In genomic region chr6:470051-470900, GRCh38 we compare ENCODE assay signal across 24 cellular contexts.
A peak's percentile ranks its signal among the peaks of the same experiment; 100 is the strongest.
DNase-seq lines count a peak whose midpoint lies in the region; ATAC-seq, FAIRE-seq and TF ChIP-seq lines count a peak whose summit lies in the region.
"Had no signal": no experiment of that assay in that cellular context is flagged by ENCODE, and none has a peak within 500 bp of the region (broad histone marks: within the 10 kb centered on the region; RNA-seq: fewer than 3 reads in every experiment).

No MANE protein-coding gene starts in this region.

- WGBS in IMR-90 (ENCODE audit: extremely low coverage in 2 of 2, insufficient read length in 1 of 2), 2 experiments, result 80% methylated on average over 13 of the region's 25 CpGs; no CpG with 5 or more reads in 1 of the 2 experiments
- WGBS in suprapubic skin, result 88% methylated on average over 24 of the region's 25 CpGs

- H3K4me1 Mint-ChIP-seq in activated CD8-positive, alpha-beta memory T cell treated with anti-CD3 and anti-CD28 coated beads, Interleukin-2, amount 10 ng/mL, durations not matched to agents 7 days and 5 days, result peaks cover 44% of the 10 kb centered on the region
- peaks cover 20 to 29% (median 24%) of the 10 kb centered on the region in 3 donors for H3K4me1 Mint-ChIP-seq in CD8-positive, alpha-beta memory T cell
- H3K4me1 Mint-ChIP-seq in nephron progenitor cell, result peaks cover 17% of the 10 kb centered on the region

- no peak overlapping the region for H2AK5ac ChIP-seq in IMR-90 (ENCODE audit: low read depth, low read length)

- H3K4me3 ChIP-seq in IMR-90 (ENCODE audit: insufficient read depth, low read depth, low read length), result no peak overlapping the region
- no peak overlapping the region for H3K4me3 ChIP-seq in kidney (ENCODE audit: low read length in 2 of 2)
- no peak overlapping the region for H3K4me3 ChIP-seq in suprapubic skin
- H3K4me3 ChIP-seq in CD8-positive, alpha-beta memory T cell (ENCODE audit: low read length), result no peak overlapping the region
- H3K4me3 ChIP-seq: mucosa of descending colon, SK-N-MC, uterus had no signal

- POLR2A ChIA-PET in IMR-90 (lab: Charles Lee; ENCODE audit: unreplicated experiment), result no interaction called here
- POLR2A ChIA-PET in CD8-positive, alpha-beta memory T cell (lab: Charles Lee), result no interaction called here

- dilution Hi-C loops in IMR-90 (cut with HindIII; ENCODE audit: low sequenced_read_pairs, unreplicated experiment), result no loop called here

- H4K5ac ChIP-seq in IMR-90 (ENCODE audit: low read depth, low read length), result no peak overlapping the region

- CTCF ChIA-PET in activated CD8-positive, alpha-beta memory T cell treated with anti-CD3 and anti-CD28 coated beads, Interleukin-2, amount 10 ng/mL, durations not matched to agents 7 days and 5 days (lab: Charles Lee), result no interaction called here
- CTCF ChIA-PET in IMR-90 (lab: Yijun Ruan, JAX), result no interaction called here
- CTCF ChIA-PET in CD8-positive, alpha-beta memory T cell (lab: Charles Lee), result no interaction called here

- no peak overlapping the region for H2BK120ac ChIP-seq in IMR-90 (ENCODE audit: low read depth, low read length)

- no TSS peak for BruUV-seq in IMR-90 (replicated peaks; lab: Mats Ljungman, UMichigan)

- H3K23ac ChIP-seq in IMR-90 (ENCODE audit: low read depth, low read length), result no peak overlapping the region

- DNase-seq in activated CD8-positive, alpha-beta memory T cell treated with anti-CD3 and anti-CD28 coated beads for 24 hours, result peak; percentile 50
- DNase-seq in activated CD8-positive, alpha-beta memory T cell treated with anti-CD3 and anti-CD28 coated beads, Interleukin-2, amount 10 ng/mL, durations not matched to agents 7 days and 5 days, result no peak
- DNase-seq in IMR-90, result no peak
- DNase-seq in kidney, result peak; percentile 42
- no peak for DNase-seq in suprapubic skin (ENCODE audit: low spot score in 2 of 2)
- DNase-seq in CD8-positive, alpha-beta memory T cell, result no peak
- DNase-seq in nephron progenitor cell, result no peak
- DNase-seq: activated naive CD4-positive, alpha-beta T cell treated with anti-CD3 and anti-CD28 coated beads, Interleukin-2, amount 50 U/mL, for 16 hours; COR-L47; KG1; left colon; mucosa of descending colon; NCI-H1105 treated with DMSO at 0.1 percent for 48 hours; NCI-H82; stimulated activated CD4-positive, alpha-beta T cell treated with anti-CD3 and anti-CD28 coated beads, Interleukin-1b, Interleukin-23, amount 100 ng/mL, for 48 hours; uterus had no signal

- no peak overlapping the region for H2BK15ac ChIP-seq in IMR-90 (ENCODE audit: low read depth, low read length)

- H2AK9ac ChIP-seq in IMR-90 (replicated peaks; ENCODE audit: low read depth, low read length, poor library complexity), result no peak overlapping the region

- H3K27me3 Mint-ChIP-seq in activated CD8-positive, alpha-beta memory T cell treated with anti-CD3 and anti-CD28 coated beads, Interleukin-2, amount 10 ng/mL, durations not matched to agents 7 days and 5 days, result peaks cover 46% of the 10 kb centered on the region
- H3K27me3 Mint-ChIP-seq in CD8-positive, alpha-beta memory T cell, result peaks cover 16 to 28% of the 10 kb centered on the region in 2 donors
- H3K27me3 Mint-ChIP-seq in nephron progenitor cell (ENCODE audit: low read depth, poor library complexity), result peaks cover 13% of the 10 kb centered on the region

- peaks cover 14% of the 10 kb centered on the region for H3K27me3 ChIP-seq in IMR-90 (ENCODE audit: control insufficient read depth, insufficient read depth, low read length)
- peaks cover 9% of the 10 kb centered on the region for H3K27me3 ChIP-seq in suprapubic skin
- H3K27me3 ChIP-seq in CD8-positive, alpha-beta memory T cell (ENCODE audit: insufficient read depth, low read length, poor library complexity, severe bottlenecking), result peaks cover 18% of the 10 kb centered on the region
- H3K27me3 ChIP-seq: Peyer's patch, uterus had no signal

- H3K79me1 ChIP-seq in IMR-90 (ENCODE audit: low read depth in 1 of 2, low read length in 2 of 2), result no peaks in the 10 kb centered on the region

- H3K9me1 ChIP-seq in IMR-90 (ENCODE audit: insufficient read depth, low read length), result no peaks in the 10 kb centered on the region

- H2BK20ac ChIP-seq in IMR-90 (ENCODE audit: low read depth, low read length), result no peak overlapping the region

- H3K14ac ChIP-seq in IMR-90 (replicated peaks; ENCODE audit: low read depth, low read length), result no peak overlapping the region

- H3K4me1 ChIP-seq in IMR-90 (ENCODE audit: control insufficient read depth, insufficient read depth, low read length), result no peaks in the 10 kb centered on the region
- H3K4me1 ChIP-seq in kidney (ENCODE audit: control insufficient read depth in 1 of 2, insufficient read depth in 1 of 2, low read depth in 1 of 2, low read length in 2 of 2), result peaks cover 0 to 1% of the 10 kb centered on the region in 2 donors
- no peaks in the 10 kb centered on the region for H3K4me1 ChIP-seq in suprapubic skin
- peaks cover 19% of the 10 kb centered on the region for H3K4me1 ChIP-seq in CD8-positive, alpha-beta memory T cell (ENCODE audit: insufficient read depth, low read length)
- H3K4me1 ChIP-seq: uterus had no signal

- no peaks in the 10 kb centered on the region for H4K20me1 ChIP-seq in IMR-90 (ENCODE audit: insufficient read depth, low read length)

- H3K56ac ChIP-seq in IMR-90 (ENCODE audit: extremely low read depth, insufficient read depth, low read length), result no peak overlapping the region

- intact Hi-C loops in IMR-90 (cut with micrococcal nuclease) (no loop called here), kidney (cut with DNase I) (no loop called here)

- no peak for TF ChIP-seq RAD21 in IMR-90 (IDR thresholded peaks at IDR 0.05; ENCODE audit: low read length)

- H3K36me3 Mint-ChIP-seq in activated CD8-positive, alpha-beta memory T cell treated with anti-CD3 and anti-CD28 coated beads, Interleukin-2, amount 10 ng/mL, durations not matched to agents 7 days and 5 days, result no peaks in the 10 kb centered on the region
- H3K36me3 Mint-ChIP-seq in CD8-positive, alpha-beta memory T cell, result peaks cover 0 to 4% (median 0%) of the 10 kb centered on the region in 3 donors
- no peaks in the 10 kb centered on the region for H3K36me3 Mint-ChIP-seq in nephron progenitor cell (ENCODE audit: low read depth)
- H3K36me3 Mint-ChIP-seq: brain had no signal

- no peak for FAIRE-seq in kidney (lab: Jason Lieb, UNC)
- FAIRE-seq: frontal cortex had no signal

- no peak for TF ChIP-seq CTCF in IMR-90 (conservative IDR thresholded peaks at IDR 0.05; ENCODE audit: low read depth, low read length)
- TF ChIP-seq CTCF in kidney (IDR thresholded peaks at IDR 0.05; ENCODE audit: borderline replicate concordance, extremely low read depth, insufficient read depth), result no peak
- TF ChIP-seq CTCF in suprapubic skin (IDR thresholded peaks at IDR 0.05), result no peak
- TF ChIP-seq CTCF in nephron progenitor cell (IDR thresholded peaks at IDR 0.05), result no peak

- H3K27ac Mint-ChIP-seq in activated CD8-positive, alpha-beta memory T cell treated with anti-CD3 and anti-CD28 coated beads, Interleukin-2, amount 10 ng/mL, durations not matched to agents 7 days and 5 days, result no peak overlapping the region
- H3K27ac Mint-ChIP-seq in CD8-positive, alpha-beta memory T cell, result peak overlapping the region in 1 of 8 donors; percentile 15
- H3K27ac Mint-ChIP-seq in nephron progenitor cell, result no peak overlapping the region
- H3K27ac Mint-ChIP-seq: brain; dendritic cell treated with granulocyte-macrophage colony-stimulating factor and Interleukin-4, amounts not matched to agents 40 ng/mL and 50 ng/mL, for 4 days had no signal

- H3K9ac ChIP-seq in IMR-90 (ENCODE audit: low read depth, low read length) (no peak overlapping the region), kidney (ENCODE audit: low read length in 2 of 2) (no peak overlapping the region)

- no peak overlapping the region for H3K4ac ChIP-seq in IMR-90 (ENCODE audit: low read depth, low read length)

- no peak overlapping the region for H4K91ac ChIP-seq in IMR-90 (ENCODE audit: insufficient read depth, low read depth, low read length)

- ATAC-seq in activated CD8-positive, alpha-beta memory T cell treated with anti-CD3 and anti-CD28 coated beads, Interleukin-2, amount 10 ng/mL, durations not matched to agents 7 days and 5 days, result no peak
- ATAC-seq in GM18858 (IDR thresholded peaks at IDR 0.05; ENCODE audit: unreplicated experiment) (peak; percentile 6), IMR-90 (ENCODE audit: low read depth) (no peak)
- ATAC-seq: left colon, mucosa of descending colon, sciatic nerve had no signal

- H4K8ac ChIP-seq in IMR-90 (ENCODE audit: low read depth in 2 of 2, low read length in 2 of 2), result no peak overlapping the region

- H3K36me3 ChIP-seq in IMR-90 (ENCODE audit: control insufficient read depth, insufficient read depth, low read length), result no peaks in the 10 kb centered on the region
- H3K36me3 ChIP-seq in kidney (ENCODE audit: control insufficient read depth in 1 of 2, insufficient read depth in 2 of 2, low read length in 2 of 2), result no peaks in the 10 kb centered on the region
- no peaks in the 10 kb centered on the region for H3K36me3 ChIP-seq in suprapubic skin
- no peaks in the 10 kb centered on the region for H3K36me3 ChIP-seq in CD8-positive, alpha-beta memory T cell (ENCODE audit: insufficient read depth, low read length)
- H3K36me3 ChIP-seq: Peyer's patch, uterus had no signal

- TF ChIP-seq POLR2A in IMR-90 (IDR thresholded peaks at IDR 0.05; ENCODE audit: low read depth, low read length) (no peak), suprapubic skin (IDR thresholded peaks at IDR 0.05) (no peak)

- no peaks in the 10 kb centered on the region for H3K9me3 ChIP-seq in IMR-90 (ENCODE audit: control insufficient read depth, insufficient read depth, low read length)
- H3K9me3 ChIP-seq in kidney (ENCODE audit: control insufficient read depth in 1 of 2, low read length in 2 of 2), result no peaks in the 10 kb centered on the region
- H3K9me3 ChIP-seq in suprapubic skin, result no peaks in the 10 kb centered on the region
- no peaks in the 10 kb centered on the region for H3K9me3 ChIP-seq in CD8-positive, alpha-beta memory T cell (ENCODE audit: low read length)
- H3K9me3 ChIP-seq: mucosa of descending colon, Peyer's patch, uterus had no signal

- no peak overlapping the region for H3K4me2 ChIP-seq in IMR-90 (ENCODE audit: low read depth, low read length)

- no peak for TF ChIP-seq EP300 in suprapubic skin (IDR thresholded peaks at IDR 0.05)

- no peak overlapping the region for H3K4me3 Mint-ChIP-seq in activated CD8-positive, alpha-beta memory T cell treated with anti-CD3 and anti-CD28 coated beads, Interleukin-2, amount 10 ng/mL, durations not matched to agents 7 days and 5 days
- no peak overlapping the region for H3K4me3 Mint-ChIP-seq in CD8-positive, alpha-beta memory T cell
- no peak overlapping the region for H3K4me3 Mint-ChIP-seq in nephron progenitor cell
- H3K4me3 Mint-ChIP-seq: brain; dendritic cell treated with granulocyte-macrophage colony-stimulating factor and Interleukin-4, amounts not matched to agents 40 ng/mL and 50 ng/mL, for 4 days had no signal

- H2AFZ ChIP-seq in IMR-90 (replicated peaks; ENCODE audit: low read length, poor library complexity), result no peak overlapping the region

- no peak overlapping the region for H2BK5ac ChIP-seq in IMR-90 (ENCODE audit: low read depth, low read length, poor library complexity, severe bottlenecking)

- in situ Hi-C loops in IMR-90 (cut with MboI; ENCODE audit: low sequenced_read_pairs), result no loop called here

- H3K9me3 Mint-ChIP-seq in activated CD8-positive, alpha-beta memory T cell treated with anti-CD3 and anti-CD28 coated beads, Interleukin-2, amount 10 ng/mL, durations not matched to agents 7 days and 5 days (ENCODE audit: low read depth), result no peaks in the 10 kb centered on the region
- H3K9me3 Mint-ChIP-seq in CD8-positive, alpha-beta memory T cell, result no peaks in the 10 kb centered on the region
- H3K9me3 Mint-ChIP-seq in nephron progenitor cell, result peaks cover 4% of the 10 kb centered on the region
- H3K9me3 Mint-ChIP-seq: dendritic cell treated with granulocyte-macrophage colony-stimulating factor and Interleukin-4, amounts not matched to agents 40 ng/mL and 50 ng/mL, for 4 days had no signal

- H3K27ac ChIP-seq in IMR-90 (ENCODE audit: insufficient read depth, low read length) (no peak overlapping the region), kidney (ENCODE audit: low read depth in 2 of 2, low read length in 2 of 2) (no peak overlapping the region), suprapubic skin (no peak overlapping the region)
- H3K27ac ChIP-seq in CD8-positive, alpha-beta memory T cell (ENCODE audit: low read depth, low read length), result no peak overlapping the region
- H3K27ac ChIP-seq: epithelial cell of prostate, Peyer's patch, SK-N-MC, uterus had no signal

- H3K18ac ChIP-seq in IMR-90 (ENCODE audit: low read depth, low read length), result no peak overlapping the region

Comparison
In these comparisons a context has a peak if more than half of its experiments do, and no peak if none do; other contexts are left out.
1. DNase-seq: peak in activated CD8-positive, alpha-beta memory T cell treated with anti-CD3 and anti-CD28 coated beads for 24 hours (single experiment) and kidney (single experiment); none in activated CD8-positive, alpha-beta memory T cell treated with anti-CD3 and anti-CD28 coated beads, Interleukin-2, amount 10 ng/mL, durations not matched to agents 7 days and 5 days (single experiment), IMR-90 (single experiment), suprapubic skin (0 of 2), CD8-positive, alpha-beta memory T cell (0 of 5) and nephron progenitor cell (single experiment).